Comparison of ENCODE assay signal across 8 cellular contexts in the genomic region with DNA sequence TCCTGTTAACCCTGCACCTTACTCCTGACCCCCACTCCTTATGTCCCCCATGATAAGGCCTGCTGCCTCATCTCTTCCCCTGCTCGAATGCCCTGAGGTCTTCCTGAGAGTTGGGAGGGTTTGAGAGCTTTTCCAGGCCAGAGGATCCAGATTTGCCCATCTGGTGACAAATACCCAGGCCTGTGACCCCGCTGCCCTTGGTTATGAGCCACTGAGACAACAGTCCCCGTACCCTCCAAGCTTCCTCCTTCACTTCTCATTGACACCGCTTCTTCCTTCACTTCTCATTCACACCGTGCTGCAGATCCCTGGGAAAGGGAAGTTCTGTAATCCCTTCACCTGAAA. TPM values are rescaled to one million over a fixed set of nuclear protein-coding genes. Genes with fewer than 3 reads are reported as not detected.
DNase-seq lines count a peak whose midpoint lies in the region; ATAC-seq, FAIRE-seq and TF ChIP-seq lines count a peak whose summit lies in the region.

No MANE protein-coding gene starts in this region.

- WGBS in A549 (ENCODE audit: missing lambda C conversion rate): 79% methylated on average over 5 of the region's 5 CpGs

- H3K27ac ChIP-seq in A549 (peak overlapping the region; percentile 71 to 86), mucosa of rectum (ENCODE audit: low read depth in 2 of 2, low read length in 2 of 2) (peak overlapping the region; percentile 33 to 84)

- no peaks in the 10 kb centered on the region for H3K9me3 ChIP-seq in A549
- H3K9me3 ChIP-seq in mucosa of rectum (ENCODE audit: control insufficient read depth in 2 of 2, low read length in 2 of 2): no peaks in the 10 kb centered on the region

- TF ChIP-seq POLR2A in A549 (IDR thresholded peaks at IDR 0.05; ENCODE audit: low read length): no peak

- peaks cover 15% of the 10 kb centered on the region for H3K4me1 Mint-ChIP-seq in chondrocyte (ENCODE audit: low read depth)

- POLR2A ChIA-PET in A549 (lab: Yijun Ruan, JAX): interaction anchor here (1.2 kb wide), 1 partner anchor 10 kb away, joined by 3 read pairs; no protein-coding TSS in a partner anchor

- no peaks in the 10 kb centered on the region for H3K9me3 Mint-ChIP-seq in chondrocyte (ENCODE audit: low read depth)

- DNase-seq in A549 (ENCODE audit: low read depth in 1 of 2, low spot score in 1 of 2) (no peak), chondrocyte (ENCODE audit: low spot score) (no peak), NCI-H2171 treated with DMSO at 0.1 percent for 48 hours (lab: John Stamatoyannopoulos, UW) (no peak), hippocampal formation (lab: John Stamatoyannopoulos, UW) (no peak)
- no peak for DNase-seq in Jurkat, Clone E6-1 (ENCODE audit: low read depth, low spot score)
- DNase-seq in stimulated activated CD4-positive, alpha-beta T cell treated with anti-CD3 and anti-CD28 coated beads, Interleukin-4, amount 100 ng/mL, for 24 hours: no peak

- H3K4me1 ChIP-seq in A549 (peaks cover 13% of the 10 kb centered on the region; the same call in 2 of the 3 replicates), mucosa of rectum (ENCODE audit: control insufficient read depth in 2 of 2, insufficient read depth in 2 of 2, low read length in 2 of 2) (peaks cover 12 to 19% of the 10 kb centered on the region in 2 donors)

- no peak for FAIRE-seq in A549 (lab: Jason Lieb, UNC)

- H3K4me3 ChIP-seq in A549: peak overlapping the region; percentile 59
- peak overlapping the region; percentile 73 for H3K4me3 ChIP-seq in Jurkat, Clone E6-1 (ENCODE audit: low read length)
- H3K4me3 ChIP-seq in mucosa of rectum (ENCODE audit: low read length in 2 of 2): peak overlapping the region; percentile 93 to 95

- CTCF ChIA-PET in A549 (lab: Yijun Ruan, JAX): interaction anchor here (1.5 to 1.9 kb wide), 2 partner anchors 30 to 63 kb away, joined by 3 to 9 read pairs; no protein-coding TSS in a partner anchor

- peak overlapping the region; percentile 84 for H3K4me2 ChIP-seq in A549

- H3K27me3 ChIP-seq in mucosa of rectum (ENCODE audit: control insufficient read depth in 2 of 2, insufficient read depth in 2 of 2, low read length in 2 of 2): no peaks in the 10 kb centered on the region

- no peaks in the 10 kb centered on the region for H3K36me3 ChIP-seq in mucosa of rectum (ENCODE audit: control insufficient read depth in 2 of 2, insufficient read depth in 2 of 2, low read length in 2 of 2)

- TF ChIP-seq EP300 in A549 (IDR thresholded peaks at IDR 0.05): no peak

- no peaks in the 10 kb centered on the region for H3K27me3 Mint-ChIP-seq in chondrocyte (ENCODE audit: low read depth)

- H3K36me3 Mint-ChIP-seq in chondrocyte (ENCODE audit: low read depth): no peaks in the 10 kb centered on the region

- TF ChIP-seq CTCF in A549 (IDR thresholded peaks at IDR 0.05) (no peak), chondrocyte (IDR thresholded peaks at IDR 0.05) (no peak)

- ATAC-seq in A549: 0 out of 6 replicates have a peak, but pooled peaks of 1 of the 2 experiments have one; percentile 1
- ATAC-seq in GM19035 (IDR thresholded peaks at IDR 0.05; ENCODE audit: unreplicated experiment): no peak

- peak overlapping the region; percentile 75 to 83 for H3K9ac ChIP-seq in mucosa of rectum (ENCODE audit: low read depth in 1 of 2, low read length in 2 of 2)

- peak overlapping the region; percentile 85 for H3K27ac Mint-ChIP-seq in chondrocyte (ENCODE audit: unreplicated experiment)

- H3K4me3 Mint-ChIP-seq in chondrocyte (ENCODE audit: unreplicated experiment): peak overlapping the region; percentile 92

- no peak for TF ChIP-seq RAD21 in A549 (conservative IDR thresholded peaks at IDR 0.05 in 1 of 2, IDR thresholded peaks at IDR 0.05 in 1 of 2)

TF ChIP-seq in A549, 52 proteins besides CTCF, POLR2A, EP300 and RAD21:
- TF ChIP-seq CHD2 (IDR thresholded peaks at IDR 0.05; ENCODE audit: low read length, partially characterized antibody) (no peak), JUNB (IDR thresholded peaks at IDR 0.05) (no peak)

RNA-seq across cellular contexts. Expression of a gene that starts 0.6 kb away (rescaled TPM):
- polyA plus RNA-seq in A549 (2011; rRNA removed) (9.6 and 13.8 TPM in 2 replicates), A549 (2017; fragmentation: RNase III; extraction: RNeasy Plus Mini Kit Qiagen cat#74134 plus additional on column Dnase treatment) (16.4 to 17.4 TPM (median 17.2 TPM) in 3 replicates)
- polyA plus RNA-seq in A549 (2012; cell fraction: cytosol; rRNA removed): 5.9 and 7.8 TPM in 2 replicates
- polyA plus RNA-seq in A549 (2012; cell fraction: nucleus; rRNA removed): 3.9 and 5.2 TPM in 2 replicates
- 12.8 and 14.3 TPM in 2 replicates for polyA minus RNA-seq in A549 (2011; rRNA and poly(A)+ RNA removed)
- 61.6 TPM for polyA plus RNA-seq in Jurkat, Clone E6-1 (2012; ENCODE audit: insufficient read depth, insufficient read length)
- total RNA-seq in chondrocyte: 21.4 to 29.1 TPM (median 21.7 TPM) in 3 replicates

RNA-seq across cellular contexts. Expression of a gene that starts 29.7 kb away (rescaled TPM):
- polyA plus RNA-seq in A549 (2011; rRNA removed) (3.0 and 3.2 TPM in 2 replicates), A549 (2017; fragmentation: RNase III; extraction: RNeasy Plus Mini Kit Qiagen cat#74134 plus additional on column Dnase treatment) (2.1 to 3.1 TPM (median 2.9 TPM) in 3 replicates)
- polyA plus RNA-seq in A549 (2012; cell fraction: cytosol; rRNA removed): 0.91 and 2.1 TPM in 2 replicates
- polyA plus RNA-seq in A549 (2012; cell fraction: nucleus; rRNA removed): 0.42 and 0.49 TPM in 2 replicates
- polyA minus RNA-seq in A549 (2011; rRNA and poly(A)+ RNA removed): 1.4 and 2.8 TPM in 2 replicates
- 7.4 TPM for polyA plus RNA-seq in Jurkat, Clone E6-1 (2012; ENCODE audit: insufficient read depth, insufficient read length)
- 1.2 to 1.5 TPM (median 1.3 TPM) in 3 replicates for total RNA-seq in chondrocyte

RNA-seq across cellular contexts. Expression of a gene that starts 50.0 kb away (rescaled TPM):
- polyA plus RNA-seq in A549 (2011; rRNA removed) (not detected in 2 replicates), A549 (2017; fragmentation: RNase III; extraction: RNeasy Plus Mini Kit Qiagen cat#74134 plus additional on column Dnase treatment) (not detected in 3 replicates)
- not detected in 2 replicates for polyA plus RNA-seq in A549 (2012; cell fraction: cytosol; rRNA removed)
- not detected in 2 replicates for polyA plus RNA-seq in A549 (2012; cell fraction: nucleus; rRNA removed)
- not detected in 2 replicates for polyA minus RNA-seq in A549 (2011; rRNA and poly(A)+ RNA removed)
- not detected for polyA plus RNA-seq in Jurkat, Clone E6-1 (2012; ENCODE audit: insufficient read depth, insufficient read length)
- not detected in 3 replicates for total RNA-seq in chondrocyte
